ENCODE assay signal across 1 cellular context in genomic region chr20:258963-259362, GRCh38.
TF ChIP-seq lines count a peak whose summit lies in the region.

No MANE protein-coding gene starts in this region.

TF ChIP-seq in Ishikawa, 13 proteins besides CTCF, POLR2A, EP300 and RAD21:
- TF ChIP-seq FOXM1 (IDR thresholded peaks at IDR 0.05; ENCODE audit: borderline replicate concordance, low read depth) (no peak), YY1 (IDR thresholded peaks at IDR 0.05; ENCODE audit: low read depth) (no peak), CREB1 (IDR thresholded peaks at IDR 0.05; ENCODE audit: low read depth) (no peak), TEAD4 (IDR thresholded peaks at IDR 0.05) (no peak), TAF1 (IDR thresholded peaks at IDR 0.05; ENCODE audit: low read depth) (no peak), TCF12 (IDR thresholded peaks at IDR 0.05; ENCODE audit: low read depth) (no peak), NFIC (IDR thresholded peaks at IDR 0.05) (no peak), CEBPB (IDR thresholded peaks at IDR 0.05) (no peak), REST (IDR thresholded peaks at IDR 0.05; ENCODE audit: low read depth) (no peak), ZBTB7A (IDR thresholded peaks at IDR 0.05; ENCODE audit: low read depth) (no peak), EGR1 (IDR thresholded peaks at IDR 0.05) (no peak), MAX (IDR thresholded peaks at IDR 0.05) (no peak)
- TF ChIP-seq, protein P1, sequence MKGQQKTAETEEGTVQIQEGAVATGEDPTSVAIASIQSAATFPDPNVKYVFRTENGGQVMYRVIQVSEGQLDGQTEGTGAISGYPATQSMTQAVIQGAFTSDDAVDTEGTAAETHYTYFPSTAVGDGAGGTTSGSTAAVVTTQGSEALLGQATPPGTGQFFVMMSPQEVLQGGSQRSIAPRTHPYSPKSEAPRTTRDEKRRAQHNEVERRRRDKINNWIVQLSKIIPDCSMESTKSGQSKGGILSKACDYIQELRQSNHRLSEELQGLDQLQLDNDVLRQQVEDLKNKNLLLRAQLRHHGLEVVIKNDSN (IDR thresholded peaks at IDR 0.05) = no peak
